Comparison of ENCODE assay signal across 8 cellular contexts in the genomic region with DNA sequence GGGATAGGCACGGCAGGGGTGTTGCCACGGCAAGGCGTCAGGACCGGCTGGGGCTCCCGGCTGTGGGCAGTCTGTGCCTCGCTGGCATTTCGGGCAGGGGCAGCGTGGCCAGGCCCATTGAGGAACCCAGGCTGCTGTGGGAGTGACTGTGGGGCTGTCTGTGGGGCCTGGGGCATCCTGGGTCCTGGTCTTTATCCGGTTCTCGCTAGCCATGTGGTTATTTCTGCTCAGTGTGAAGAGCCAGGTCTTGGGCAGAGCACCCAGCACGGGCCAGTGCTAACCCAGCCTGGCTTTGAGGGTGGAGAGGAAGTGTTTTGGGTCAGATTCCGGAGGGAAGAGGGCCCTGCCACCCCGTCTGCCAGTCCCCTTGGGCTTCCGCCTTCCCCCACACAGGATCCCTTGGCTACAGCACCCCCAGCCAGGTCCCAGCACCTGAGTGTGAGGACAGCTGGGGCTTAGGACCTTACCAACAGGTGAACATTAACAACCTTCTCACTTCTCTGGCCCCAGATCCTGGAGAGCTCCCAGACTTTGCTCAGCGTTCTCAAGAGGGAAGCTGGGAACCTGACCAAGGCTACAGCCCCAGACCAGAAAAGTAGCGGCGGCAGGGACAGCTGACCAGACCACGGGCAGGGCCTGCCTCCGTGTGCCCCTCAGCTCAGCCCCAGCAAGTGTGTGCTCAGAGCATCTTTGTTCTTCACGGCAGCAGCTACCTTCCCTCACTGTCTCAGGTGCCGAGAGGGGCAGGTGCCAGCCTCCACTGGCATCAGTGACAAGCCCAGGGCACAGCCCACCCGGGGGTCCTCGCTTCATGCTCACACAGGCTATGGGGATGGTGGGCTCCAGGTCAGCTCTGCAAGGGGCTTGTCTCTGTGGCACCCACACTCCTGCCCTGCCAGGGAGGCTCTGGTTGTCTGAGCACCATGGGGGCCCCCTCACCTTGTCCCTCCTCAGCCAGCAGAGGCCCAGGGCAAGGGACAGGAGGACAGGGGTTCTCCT. TPM values are rescaled to one million over a fixed set of nuclear protein-coding genes. Genes with fewer than 3 reads are reported as not detected.
DNase-seq lines count a peak whose midpoint lies in the region; ATAC-seq and TF ChIP-seq lines count a peak whose summit lies in the region.
"Had no signal": no experiment of that assay in that cellular context is flagged by ENCODE, and none has a peak within 500 bp of the region (broad histone marks: within the 10 kb centered on the region; RNA-seq: fewer than 3 reads in every experiment).

No MANE protein-coding gene starts in this region.

- no peak for TF ChIP-seq CTCF in stomach (IDR thresholded peaks at IDR 0.05)

- intact Hi-C loops in stomach (cut with DNase I; ENCODE audit: low total_unique reads) = loop anchor here (10.0 kb wide), 2 partner anchors 45 to 75 kb away; a partner anchor contains a TSS

- POLR2A ChIA-PET in activated CD8-positive, alpha-beta T cell treated with anti-CD3 and anti-CD28 coated beads, Interleukin-2, amount 10 ng/mL, durations not matched to agents 7 days and 5 days (lab: Charles Lee) = interaction anchor here (0.6 to 3.2 kb wide), 21 partner anchors 9 to 120 kb away, joined by 3 to 28 read pairs (median 5); a partner anchor contains a TSS

- H3K27ac ChIP-seq in iPS-20b (ENCODE audit: low read length) = no peak overlapping the region
- peak overlapping the region; percentile 96 to 97 (median 96) for H3K27ac ChIP-seq in stomach

- no peaks in the 10 kb centered on the region for H3K27me3 Mint-ChIP-seq in activated CD8-positive, alpha-beta T cell treated with anti-CD3 and anti-CD28 coated beads, Interleukin-2, amount 10 ng/mL, durations not matched to agents 7 days and 5 days (ENCODE audit: low read depth)

- TF ChIP-seq EP300 in stomach (IDR thresholded peaks at IDR 0.05) = no peak

- H3K27ac Mint-ChIP-seq in activated CD8-positive, alpha-beta T cell treated with anti-CD3 and anti-CD28 coated beads, Interleukin-2, amount 10 ng/mL, durations not matched to agents 7 days and 5 days = peak overlapping the region; percentile 97

- peak overlapping the region; percentile 97 for H3K4me3 Mint-ChIP-seq in activated CD8-positive, alpha-beta T cell treated with anti-CD3 and anti-CD28 coated beads, Interleukin-2, amount 10 ng/mL, durations not matched to agents 7 days and 5 days

- H3K4me3 ChIP-seq in iPS-20b (ENCODE audit: low read length) (peak overlapping the region; percentile 81), stomach (peak overlapping the region; percentile 95 to 99 (median 97))

- DNase-seq in activated CD8-positive, alpha-beta T cell treated with anti-CD3 and anti-CD28 coated beads, Interleukin-2, amount 10 ng/mL, durations not matched to agents 7 days and 5 days = no peak
- DNase-seq in stomach (peak; percentile 51), NCI-H1417 (lab: John Stamatoyannopoulos, UW) (no peak), occipital lobe (lab: John Stamatoyannopoulos, UW) (no peak), NCI-H2081 treated with DMSO at 0.1 percent for 48 hours (lab: John Stamatoyannopoulos, UW) (no peak)
- DNase-seq: NCI-H187 treated with DMSO at 0.1 percent for 48 hours had no signal

- H3K4me1 Mint-ChIP-seq in activated CD8-positive, alpha-beta T cell treated with anti-CD3 and anti-CD28 coated beads, Interleukin-2, amount 10 ng/mL, durations not matched to agents 7 days and 5 days (ENCODE audit: low read depth) = peaks cover 38% of the 10 kb centered on the region

- H3K36me3 ChIP-seq in iPS-20b (ENCODE audit: insufficient read depth, low read depth, low read length) = peaks cover 9% of the 10 kb centered on the region; the same call in 1 of the 2 replicates
- peaks cover 27 to 58% (median 54%) of the 10 kb centered on the region in 4 donors for H3K36me3 ChIP-seq in stomach

- H3K9me3 ChIP-seq in iPS-20b (ENCODE audit: insufficient read depth, low read depth, low read length) = no peaks in the 10 kb centered on the region
- H3K9me3 ChIP-seq in stomach = no peaks in the 10 kb centered on the region

- no peaks in the 10 kb centered on the region for H3K9me3 Mint-ChIP-seq in activated CD8-positive, alpha-beta T cell treated with anti-CD3 and anti-CD28 coated beads, Interleukin-2, amount 10 ng/mL, durations not matched to agents 7 days and 5 days (ENCODE audit: insufficient read depth)

- peaks cover 8% of the 10 kb centered on the region for H3K36me3 Mint-ChIP-seq in activated CD8-positive, alpha-beta T cell treated with anti-CD3 and anti-CD28 coated beads, Interleukin-2, amount 10 ng/mL, durations not matched to agents 7 days and 5 days (ENCODE audit: low read depth)

- CTCF ChIA-PET in activated CD8-positive, alpha-beta T cell treated with anti-CD3 and anti-CD28 coated beads, Interleukin-2, amount 10 ng/mL, durations not matched to agents 7 days and 5 days (lab: Charles Lee) = interaction anchor here (0.7 to 3.4 kb wide), 20 partner anchors 9 to 154 kb away, joined by 3 to 23 read pairs (median 4); a partner anchor contains a TSS

- H3K4me1 ChIP-seq in iPS-20b (ENCODE audit: insufficient read depth, low read length) (peaks cover 5% of the 10 kb centered on the region; the same call in 1 of the 2 replicates), stomach (peaks cover 44 to 90% (median 84%) of the 10 kb centered on the region in 4 donors)

- no peaks in the 10 kb centered on the region for H3K27me3 ChIP-seq in iPS-20b (ENCODE audit: insufficient read depth, low read length)
- H3K27me3 ChIP-seq in stomach = no peaks in the 10 kb centered on the region

- H3K9ac ChIP-seq in iPS-20b (ENCODE audit: low read depth, low read length) = peak overlapping the region; percentile 82; the same call in 1 of the 2 replicates

- WGBS in stomach, 5 donors = 10 to 47% (median 19%) methylated on average over 10 to 23 of the region's 23 CpGs

- no peak for TF ChIP-seq POLR2A in stomach (IDR thresholded peaks at IDR 0.05)

- peak; percentile 2 for ATAC-seq in HG03159 (IDR thresholded peaks at IDR 0.05; ENCODE audit: unreplicated experiment)
- no peak for ATAC-seq in activated CD8-positive, alpha-beta T cell treated with anti-CD3 and anti-CD28 coated beads, Interleukin-2, amount 10 ng/mL, durations not matched to agents 7 days and 5 days

RNA-seq across cellular contexts. Expression of a gene that starts 1.1 kb away (rescaled TPM):
- total RNA-seq in activated CD8-positive, alpha-beta T cell treated with anti-CD3 and anti-CD28 coated beads, Interleukin-2, amount 10 ng/mL, durations not matched to agents 7 days and 5 days = 10 to 100 TPM; 88.2 to 90.0 TPM
- total RNA-seq in stomach (100 to 1,000 TPM in 2 of 5 donors, 10 to 100 TPM in 3; 28.1 to 154 (median 81.4) TPM), occipital lobe (13.4 TPM)
- 100 to 1,000 TPM; 118 to 146 (median 135) TPM for polyA plus RNA-seq in stomach

RNA-seq across cellular contexts. Expression of a gene that starts 1.2 kb away (rescaled TPM):
- total RNA-seq in activated CD8-positive, alpha-beta T cell treated with anti-CD3 and anti-CD28 coated beads, Interleukin-2, amount 10 ng/mL, durations not matched to agents 7 days and 5 days = 10 to 100 TPM; 60.2 to 64.1 TPM
- total RNA-seq in stomach (100 to 1,000 TPM in 1 of 5 donors, 10 to 100 TPM in 4; 35.8 to 147 (median 42.9) TPM), occipital lobe (19.3 TPM)
- 10 to 100 TPM; 26.1 to 45.0 (median 40.7) TPM for polyA plus RNA-seq in stomach

RNA-seq across cellular contexts. Expression of a gene that starts 10.9 kb away (rescaled TPM):
- total RNA-seq in activated CD8-positive, alpha-beta T cell treated with anti-CD3 and anti-CD28 coated beads, Interleukin-2, amount 10 ng/mL, durations not matched to agents 7 days and 5 days = 10 to 100 TPM; 10.9 to 12.0 TPM
- total RNA-seq in stomach = 100 to 1,000 TPM in 1 of 5 donors, 10 to 100 TPM in 3, 1 to 10 TPM in 1; 8.8 to 161 (median 25.0) TPM
- 10 to 100 TPM; 23.5 to 36.9 (median 24.3) TPM for polyA plus RNA-seq in stomach
- total RNA-seq in occipital lobe = 4.7 TPM

RNA-seq across cellular contexts. Expression of a gene that starts 15.9 kb away (rescaled TPM):
- total RNA-seq in activated CD8-positive, alpha-beta T cell treated with anti-CD3 and anti-CD28 coated beads, Interleukin-2, amount 10 ng/mL, durations not matched to agents 7 days and 5 days = 10 to 100 TPM; 34.6 to 36.6 TPM
- total RNA-seq in stomach = 10 to 100 TPM; 20.6 to 33.5 (median 28.0) TPM
- polyA plus RNA-seq in stomach = 10 to 100 TPM; 29.3 to 37.0 (median 35.6) TPM
- total RNA-seq in occipital lobe = 42.9 TPM

RNA-seq across cellular contexts. Expression of a gene that starts 15.9 kb away (rescaled TPM):
- total RNA-seq in activated CD8-positive, alpha-beta T cell treated with anti-CD3 and anti-CD28 coated beads, Interleukin-2, amount 10 ng/mL, durations not matched to agents 7 days and 5 days = 10 to 100 TPM; 44.7 to 45.5 TPM
- total RNA-seq in stomach (100 to 1,000 TPM in 1 of 5 donors, 10 to 100 TPM in 2, 1 to 10 TPM in 1, under 1 TPM in 1; 0.89 to 105 (median 15.5) TPM), occipital lobe (2.8 TPM)
- polyA plus RNA-seq in stomach = 1 to 10 TPM; 4.6 to 9.5 (median 6.4) TPM
